In genomic region chr13:20231839-20232555, GRCh38 we compare ENCODE assay signal across 8 cellular contexts. TPM values are rescaled to one million over a fixed set of nuclear protein-coding genes. Genes with fewer than 3 reads are reported as not detected.
A peak's percentile ranks its signal among the peaks of the same experiment; 100 is the strongest.
DNase-seq lines count a peak whose midpoint lies in the region; ATAC-seq, FAIRE-seq and TF ChIP-seq lines count a peak whose summit lies in the region.

Gene GJB6, minus strand, starts transcription at chr13:20232319. Its CDS starts 8,839 bp downstream, at chr13:20223480.

- H3K4me1 ChIP-seq in rectal smooth muscle tissue (ENCODE audit: control insufficient read depth, insufficient read depth, low read length) (no peaks in the 10 kb centered on the region), BE2C (no peaks in the 10 kb centered on the region), SJCRH30 (no peaks in the 10 kb centered on the region)

- TF ChIP-seq CTCF in BE2C (IDR thresholded peaks at IDR 0.05; ENCODE audit: low read depth, low read length): no peak

- H3K4me3 ChIP-seq in rectal smooth muscle tissue (ENCODE audit: low read length) (peak within 1 kb of the TSS; percentile 32), BE2C (ENCODE audit: low read depth, low read length) (no peak within 1 kb of the TSS), SJCRH30 (no peak within 1 kb of the TSS)

- H3K27me3 ChIP-seq in rectal smooth muscle tissue (ENCODE audit: control insufficient read depth, insufficient read depth, low read length) (peaks cover 11% of the 10 kb centered on the region), BE2C (peaks cover 40% of the 10 kb centered on the region), SJCRH30 (no peaks in the 10 kb centered on the region; the same call in 1 of the 2 replicates)

- H3K36me3 ChIP-seq in rectal smooth muscle tissue (ENCODE audit: control insufficient read depth, insufficient read depth, low read length): no peaks in the 10 kb centered on the region
- H3K36me3 ChIP-seq in BE2C: no peaks in the 10 kb centered on the region
- no peaks in the 10 kb centered on the region for H3K36me3 ChIP-seq in SJCRH30

- peak; percentile 63 for ATAC-seq in GM18907 (IDR thresholded peaks at IDR 0.05; ENCODE audit: unreplicated experiment)

- FAIRE-seq in frontal cortex (lab: Jason Lieb, UNC): no peak

- peak; percentile 28 to 37 for DNase-seq in activated CD4-positive, alpha-beta T cell treated with anti-CD3 and anti-CD28 coated beads, Interleukin-2, amount 50 U/mL, for 48 hours
- peak in 1 of 2 donors; percentile 27 for DNase-seq in frontal cortex (ENCODE audit: low spot score in 2 of 2)
- DNase-seq in dedifferentiated amniotic fluid mesenchymal stem cell (ENCODE audit: extremely low spot score): no peak
- DNase-seq in BE2C: no peak
- DNase-seq in SHP77 treated with DMSO at 0.1 percent for 48 hours (lab: John Stamatoyannopoulos, UW): no peak
- DNase-seq in SJCRH30: no peak

- H3K9me3 ChIP-seq in BE2C (no peaks in the 10 kb centered on the region), SJCRH30 (replicated peaks) (no peaks in the 10 kb centered on the region)

- no peak within 1 kb of the TSS for H3K9ac ChIP-seq in rectal smooth muscle tissue (ENCODE audit: low read length)

- no peak within 1 kb of the TSS for H3K27ac ChIP-seq in rectal smooth muscle tissue (ENCODE audit: low read depth, low read length)
- no peak within 1 kb of the TSS for H3K27ac ChIP-seq in SJCRH30

RNA-seq across cellular contexts. Expression of gene GJB6, which starts in this region (rescaled TPM):
- 12.6 TPM for total RNA-seq in frontal cortex
- not detected for polyA plus RNA-seq in BE2C (2012; ENCODE audit: insufficient read depth, insufficient read length, low read depth)
- total RNA-seq in SJCRH30 (2014; rRNA removed; shearing (Covaris generic)): not detected in 2 replicates

Comparison
In these comparisons a context has a peak if more than half of its experiments do, and no peak if none do; other contexts are left out.
1. RNA of gene GJB6 (total RNA-seq): 12.6 TPM in frontal cortex (single experiment); not detected in SJCRH30; every median in the first group is over 10 times any median in the second.
2. DNase-seq: peak in activated CD4-positive, alpha-beta T cell treated with anti-CD3 and anti-CD28 coated beads, Interleukin-2, amount 50 U/mL, for 48 hours (2 of 2); none in dedifferentiated amniotic fluid mesenchymal stem cell (single experiment), BE2C (single experiment), SHP77 treated with DMSO at 0.1 percent for 48 hours (single experiment) and SJCRH30 (0 of 2).